Comparison of ENCODE assay signal across 14 cellular contexts in genomic region chr3:15682766-15683165, GRCh38.
DNase-seq lines count a peak whose midpoint lies in the region; ATAC-seq and TF ChIP-seq lines count a peak whose summit lies in the region.
"Had no signal": no experiment of that assay in that cellular context is flagged by ENCODE, and none has a peak within 500 bp of the region (broad histone marks: within the 10 kb centered on the region; RNA-seq: fewer than 3 reads in every experiment).

No MANE protein-coding gene starts in this region.

- H3K27me3 Mint-ChIP-seq in HFFc6 (ENCODE audit: insufficient read depth) (no peaks in the 10 kb centered on the region), neural progenitor cell (ENCODE audit: insufficient read depth, low read depth) (no peaks in the 10 kb centered on the region)
- H3K27me3 Mint-ChIP-seq: activated naive CD4-positive, alpha-beta T cell treated with anti-CD3 and anti-CD28 coated beads, Interleukin-2, amount 10 ng/mL, durations not matched to agents 7 days and 5 days; natural killer cell treated with Interleukin-12 subunit alpha and Interleukin-12 subunit beta and Interleukin-15 and Interleukin-18, amount 100 ng/mL, for 72 hours had no signal

- H3K9me3 ChIP-seq in mesodermal cell (ENCODE audit: control insufficient read depth, low read length) (no peaks in the 10 kb centered on the region), aorta (ENCODE audit: control insufficient read depth, low read length) (no peaks in the 10 kb centered on the region), neural progenitor cell (ENCODE audit: low read depth) (no peaks in the 10 kb centered on the region)

- H3K9ac ChIP-seq in neural progenitor cell: no peak overlapping the region

- no peak for ATAC-seq in aorta (ENCODE audit: low FRiP score)
- ATAC-seq: natural killer cell treated with Interleukin-12 subunit alpha and Interleukin-12 subunit beta and Interleukin-15 and Interleukin-18, amount 100 ng/mL, for 72 hours; PC-3 had no signal

- DNase-seq in HFFc6: peak; percentile 32
- peak; percentile 74 for DNase-seq in amniotic epithelial cell (ENCODE audit: low read depth)
- no peak for DNase-seq in D341Med (ENCODE audit: low spot score)
- DNase-seq in aorta: no peak
- DNase-seq in RPMI8226: no peak
- DNase-seq in neural progenitor cell (ENCODE audit: low spot score): no peak
- DNase-seq: activated naive CD4-positive, alpha-beta T cell treated with anti-CD3 and anti-CD28 coated beads, Interleukin-2, amount 10 ng/mL, durations not matched to agents 7 days and 5 days; AML-193; NCI-H2029 treated with DMSO at 0.1 percent for 48 hours; PC-3 had no signal

- H3K27ac ChIP-seq in ACC112 (ENCODE audit: low read depth, low read length): peak overlapping the region; percentile 52
- peak overlapping the region; percentile 20 for H3K27ac ChIP-seq in mesodermal cell (ENCODE audit: low read depth, low read length, severe bottlenecking)
- H3K27ac ChIP-seq in aorta (ENCODE audit: low read depth in 1 of 2, low read length in 2 of 2): no peak overlapping the region
- H3K27ac ChIP-seq in neural progenitor cell: no peak overlapping the region
- H3K27ac ChIP-seq: coronary artery had no signal

- intact Hi-C loops in aorta (cut with DNase I): no loop called here

- no peak overlapping the region for H2AFZ ChIP-seq in ACC112 (ENCODE audit: low read length, unreplicated experiment)
- no peak overlapping the region for H2AFZ ChIP-seq in neural progenitor cell (replicated peaks)

- H3K36me3 ChIP-seq in ACC112 (ENCODE audit: insufficient read depth, low read length) (peaks cover 43% of the 10 kb centered on the region), mesodermal cell (ENCODE audit: control insufficient read depth, insufficient read depth, low read length) (peaks cover 23% of the 10 kb centered on the region), aorta (ENCODE audit: control insufficient read depth in 1 of 2, insufficient read depth in 2 of 2, low read length in 1 of 2) (peaks cover 0 to 4% of the 10 kb centered on the region in 2 donors), neural progenitor cell (peaks cover 8% of the 10 kb centered on the region)

- H3K4me1 ChIP-seq in ACC112 (ENCODE audit: control insufficient read depth, insufficient read depth, low read length, unreplicated experiment): peaks cover 13% of the 10 kb centered on the region
- peaks cover 9% of the 10 kb centered on the region for H3K4me1 ChIP-seq in mesodermal cell (ENCODE audit: control insufficient read depth, insufficient read depth, low read length, poor library complexity, severe bottlenecking)
- H3K4me1 ChIP-seq in aorta (ENCODE audit: control insufficient read depth in 1 of 2, insufficient read depth in 2 of 2, low read length in 2 of 2): peaks cover 0 to 3% of the 10 kb centered on the region in 2 donors
- H3K4me1 ChIP-seq in neural progenitor cell: no peaks in the 10 kb centered on the region

- H3K4me1 Mint-ChIP-seq in HFFc6 (ENCODE audit: low read depth) (peaks cover 27% of the 10 kb centered on the region), neural progenitor cell (no peaks in the 10 kb centered on the region)
- H3K4me1 Mint-ChIP-seq: activated naive CD4-positive, alpha-beta T cell treated with anti-CD3 and anti-CD28 coated beads, Interleukin-2, amount 10 ng/mL, durations not matched to agents 7 days and 5 days had no signal

- H3K4me3 Mint-ChIP-seq in HFFc6: no peak overlapping the region
- H3K4me3 Mint-ChIP-seq in neural progenitor cell: no peak overlapping the region
- H3K4me3 Mint-ChIP-seq: activated naive CD4-positive, alpha-beta T cell treated with anti-CD3 and anti-CD28 coated beads, Interleukin-2, amount 10 ng/mL, durations not matched to agents 7 days and 5 days; natural killer cell treated with Interleukin-12 subunit alpha and Interleukin-12 subunit beta and Interleukin-15 and Interleukin-18, amount 100 ng/mL, for 72 hours had no signal

- H3K27ac Mint-ChIP-seq in HFFc6 (peak overlapping the region; percentile 49), neural progenitor cell (no peak overlapping the region)
- H3K27ac Mint-ChIP-seq: activated naive CD4-positive, alpha-beta T cell treated with anti-CD3 and anti-CD28 coated beads, Interleukin-2, amount 10 ng/mL, durations not matched to agents 7 days and 5 days; natural killer cell treated with Interleukin-12 subunit alpha and Interleukin-12 subunit beta and Interleukin-15 and Interleukin-18, amount 100 ng/mL, for 72 hours had no signal

- TF ChIP-seq CTCF in HFFc6 (IDR thresholded peaks at IDR 0.05): no peak
- TF ChIP-seq CTCF in neural progenitor cell (IDR thresholded peaks at IDR 0.05): no peak

- H3K9me3 Mint-ChIP-seq in HFFc6: no peaks in the 10 kb centered on the region
- H3K9me3 Mint-ChIP-seq in neural progenitor cell: no peaks in the 10 kb centered on the region
- H3K9me3 Mint-ChIP-seq: activated naive CD4-positive, alpha-beta T cell treated with anti-CD3 and anti-CD28 coated beads, Interleukin-2, amount 10 ng/mL, durations not matched to agents 7 days and 5 days; natural killer cell treated with Interleukin-12 subunit alpha and Interleukin-12 subunit beta and Interleukin-15 and Interleukin-18, amount 100 ng/mL, for 72 hours had no signal

- no peaks in the 10 kb centered on the region for H3F3A ChIP-seq in neural progenitor cell (ENCODE audit: low read depth)

- peaks cover 33% of the 10 kb centered on the region for H3K36me3 Mint-ChIP-seq in HFFc6 (ENCODE audit: low read depth)
- peaks cover 14% of the 10 kb centered on the region for H3K36me3 Mint-ChIP-seq in neural progenitor cell

- no peak overlapping the region for H3K4me3 ChIP-seq in ACC112 (ENCODE audit: low read depth, low read length)
- H3K4me3 ChIP-seq in mesodermal cell (ENCODE audit: extremely low read depth, insufficient read depth, low read length, poor library complexity, severe bottlenecking): no peak overlapping the region
- H3K4me3 ChIP-seq in aorta (ENCODE audit: low read length in 2 of 2): no peak overlapping the region
- no peak overlapping the region for H3K4me3 ChIP-seq in neural progenitor cell
- H3K4me3 ChIP-seq: coronary artery had no signal

- H3K4me2 ChIP-seq in neural progenitor cell: no peak overlapping the region

- WGBS in mesodermal cell (ENCODE audit: insufficient coverage in 2 of 2), 2 experiments: no CpG with 5 or more reads among the region's 3 CpGs
- WGBS in aorta, 2 donors: 7 to 9% methylated on average over 3 of the region's 3 CpGs

- no peaks in the 10 kb centered on the region for H4K20me1 ChIP-seq in neural progenitor cell (ENCODE audit: low read depth)

- no peaks in the 10 kb centered on the region for H3K27me3 ChIP-seq in ACC112 (ENCODE audit: insufficient read depth, low read length)
- H3K27me3 ChIP-seq in aorta (ENCODE audit: control insufficient read depth in 1 of 2, insufficient read depth in 2 of 2, low read length in 1 of 2): no peaks in the 10 kb centered on the region
- no peaks in the 10 kb centered on the region for H3K27me3 ChIP-seq in neural progenitor cell

- peaks cover 1% of the 10 kb centered on the region for H3K79me2 ChIP-seq in ACC112 (ENCODE audit: control insufficient read depth, insufficient read depth, low read length, unreplicated experiment)
- H3K79me2 ChIP-seq in neural progenitor cell (ENCODE audit: low read depth): no peaks in the 10 kb centered on the region

Comparison
In these comparisons a context has a peak if more than half of its experiments do, and no peak if none do; other contexts are left out.
1. H3K27ac ChIP-seq: peak in ACC112 (single experiment) and mesodermal cell (single experiment); none in aorta (0 of 2) and neural progenitor cell (single experiment).
2. DNase-seq: peak in HFFc6 (single experiment) and amniotic epithelial cell (single experiment); none in D341Med (single experiment), aorta (0 of 2), RPMI8226 (single experiment) and neural progenitor cell (single experiment).